ENCODE assay signal across 7 cellular contexts in the genomic region with DNA sequence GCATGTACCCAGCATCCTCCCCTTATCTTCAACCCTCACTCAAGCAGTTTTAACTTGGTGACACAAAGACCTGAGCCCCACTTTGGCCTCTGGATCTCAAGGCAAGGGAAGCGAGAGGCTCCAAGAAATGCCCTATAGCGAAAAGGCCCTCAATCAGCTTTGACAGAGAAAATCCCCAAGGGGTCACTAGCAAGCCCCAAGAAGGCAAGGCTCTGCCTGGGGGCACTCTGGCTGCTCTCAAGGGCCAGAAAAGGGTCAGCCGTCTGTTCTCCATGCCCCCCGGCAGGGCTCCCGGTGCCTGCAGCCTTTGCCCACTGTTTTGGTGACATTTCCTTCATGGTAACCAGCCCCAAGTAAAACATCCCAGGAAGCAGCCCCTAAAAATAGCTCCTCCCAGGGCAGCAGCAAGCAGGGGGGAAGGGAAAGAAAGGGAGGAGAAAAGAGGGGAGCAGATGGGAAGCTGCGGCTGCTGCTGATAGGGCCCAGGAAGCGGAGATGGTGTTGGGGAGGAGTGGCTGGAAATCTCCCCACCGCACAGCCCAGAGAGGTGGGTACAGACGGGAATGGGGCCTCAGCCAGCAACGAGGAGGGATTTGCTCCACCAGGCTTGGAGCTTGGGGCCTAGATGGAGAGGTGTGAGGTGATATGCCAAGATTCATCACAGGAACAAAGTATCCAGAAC. TPM values are rescaled to one million over a fixed set of nuclear protein-coding genes. Genes with fewer than 3 reads are reported as not detected.
DNase-seq lines count a peak whose midpoint lies in the region; ATAC-seq and TF ChIP-seq lines count a peak whose summit lies in the region.

No MANE protein-coding gene starts in this region.

- no peak overlapping the region for H3K4me3 Mint-ChIP-seq in activated T-helper 2 cell treated with anti-CD3 and anti-CD28 coated beads, Interferon-gamma antibody, Interleukin-2, Interleukin-4, amounts not matched to agents 10 μg/mL and 5 μg/mL and 100 μg/mL, durations not matched to agents 14 hours and 24 hours and 36 hours (ENCODE audit: low read depth)

- no peak overlapping the region for H3K27ac ChIP-seq in Karpas-422 (ENCODE audit: low read length)
- no peak overlapping the region for H3K27ac ChIP-seq in right cardiac atrium (ENCODE audit: low read length)
- peak overlapping the region in 4 of 5 donors; percentile 40 to 77 (median 68) for H3K27ac ChIP-seq in stomach

- H4K20me1 ChIP-seq in Karpas-422 (ENCODE audit: insufficient read depth, low read depth, low read length) = no peaks in the 10 kb centered on the region

- peak overlapping the region; percentile 73; the same call in 1 of the 2 replicates for H3K9ac ChIP-seq in Karpas-422 (ENCODE audit: low read length)

- H3K4me2 ChIP-seq in Karpas-422 (ENCODE audit: low read depth, low read length, poor library complexity, severe bottlenecking) = no peak overlapping the region

- H3K27me3 ChIP-seq in Karpas-422 (ENCODE audit: low read length) (no peaks in the 10 kb centered on the region), right cardiac atrium (ENCODE audit: control insufficient read depth, insufficient read depth) (no peaks in the 10 kb centered on the region), stomach (no peaks in the 10 kb centered on the region)

- TF ChIP-seq CTCF in stomach (IDR thresholded peaks at IDR 0.05) = no peak

- no peak overlapping the region for H3K4me3 ChIP-seq in Karpas-422 (ENCODE audit: low read length)
- H3K4me3 ChIP-seq in right cardiac atrium (ENCODE audit: low read length) = no peak overlapping the region
- H3K4me3 ChIP-seq in stomach = no peak overlapping the region

- peak overlapping the region; percentile 96 for H3K27ac Mint-ChIP-seq in activated T-helper 2 cell treated with anti-CD3 and anti-CD28 coated beads, Interferon-gamma antibody, Interleukin-2, Interleukin-4, amounts not matched to agents 10 μg/mL and 5 μg/mL and 100 μg/mL, durations not matched to agents 14 hours and 24 hours and 36 hours

- TF ChIP-seq POLR2A in stomach (IDR thresholded peaks at IDR 0.05) = no peak

- no peak for TF ChIP-seq EP300 in stomach (IDR thresholded peaks at IDR 0.05)

- intact Hi-C loops in activated T-helper 2 cell treated with anti-CD3 and anti-CD28 coated beads, Interferon-gamma antibody, Interleukin-2, Interleukin-4, amounts not matched to agents 10 μg/mL and 5 μg/mL and 100 μg/mL, durations not matched to agents 14 hours and 24 hours and 36 hours (cut with micrococcal nuclease) = no loop called here
- intact Hi-C loops in right cardiac atrium (cut with DNase I) = no loop called here
- intact Hi-C loops in stomach (cut with DNase I; ENCODE audit: low total_unique reads) = no loop called here

- no peaks in the 10 kb centered on the region for H3K9me3 ChIP-seq in Karpas-422 (ENCODE audit: low read length)
- H3K9me3 ChIP-seq in right cardiac atrium (ENCODE audit: control insufficient read depth, low read length) = no peaks in the 10 kb centered on the region
- no peaks in the 10 kb centered on the region for H3K9me3 ChIP-seq in stomach

- no peaks in the 10 kb centered on the region for H3K9me2 ChIP-seq in Karpas-422 (replicated peaks; ENCODE audit: insufficient read depth, low read length)

- H3K27me3 Mint-ChIP-seq in activated T-helper 2 cell treated with anti-CD3 and anti-CD28 coated beads, Interferon-gamma antibody, Interleukin-2, Interleukin-4, amounts not matched to agents 10 μg/mL and 5 μg/mL and 100 μg/mL, durations not matched to agents 14 hours and 24 hours and 36 hours (ENCODE audit: low read depth) = no peaks in the 10 kb centered on the region

- H2AFZ ChIP-seq in Karpas-422 (ENCODE audit: low read length) = no peak overlapping the region

- peaks cover 20% of the 10 kb centered on the region; the same call in 1 of the 2 replicates for H3K36me3 ChIP-seq in Karpas-422 (ENCODE audit: insufficient read depth, low read length)
- peaks cover 14 to 77% (median 58%) of the 10 kb centered on the region in 4 donors for H3K36me3 ChIP-seq in stomach

- peak; percentile 17 to 21 for ATAC-seq in right cardiac atrium

- peaks cover 71% of the 10 kb centered on the region for H3K79me2 ChIP-seq in Karpas-422 (ENCODE audit: low read length)

- WGBS in right cardiac atrium = 42% methylated on average over 10 of the region's 10 CpGs
- WGBS in stomach, 5 donors = 59 to 83% (median 72%) methylated on average over 9 to 10 of the region's 10 CpGs

- peaks cover 46% of the 10 kb centered on the region for H3K36me3 Mint-ChIP-seq in activated T-helper 2 cell treated with anti-CD3 and anti-CD28 coated beads, Interferon-gamma antibody, Interleukin-2, Interleukin-4, amounts not matched to agents 10 μg/mL and 5 μg/mL and 100 μg/mL, durations not matched to agents 14 hours and 24 hours and 36 hours (ENCODE audit: low read depth)

- no peaks in the 10 kb centered on the region for H3K9me3 Mint-ChIP-seq in activated T-helper 2 cell treated with anti-CD3 and anti-CD28 coated beads, Interferon-gamma antibody, Interleukin-2, Interleukin-4, amounts not matched to agents 10 μg/mL and 5 μg/mL and 100 μg/mL, durations not matched to agents 14 hours and 24 hours and 36 hours

- H3K4me1 ChIP-seq in Karpas-422 (ENCODE audit: low read length) (peaks cover 44% of the 10 kb centered on the region), right cardiac atrium (ENCODE audit: control insufficient read depth, insufficient read depth, low read length) (peaks cover 5% of the 10 kb centered on the region), stomach (peaks cover 47 to 100% (median 72%) of the 10 kb centered on the region in 4 donors)

- DNase-seq in Karpas-422 = no peak
- DNase-seq in activated T-helper 2 cell treated with anti-CD3 and anti-CD28 coated beads, Interferon-gamma antibody, Interleukin-2, Interleukin-4, amounts not matched to agents 10 μg/mL and 5 μg/mL and 100 μg/mL, durations not matched to agents 14 hours and 24 hours and 36 hours (ENCODE audit: low spot score) = no peak
- peak in 2 of 3 donors; percentile 23 to 61 for DNase-seq in right cardiac atrium
- DNase-seq in stomach = no peak
- no peak for DNase-seq in effector CD8-positive, alpha-beta T cell (lab: John Stamatoyannopoulos, UW)
- no peak for DNase-seq in NCI-H146 (lab: John Stamatoyannopoulos, UW)
- DNase-seq in NOMO-1 treated with dmso at 0.1 percent for 144 hours (lab: John Stamatoyannopoulos, UW; ENCODE audit: unreplicated experiment) = no peak

- H3K4me1 Mint-ChIP-seq in activated T-helper 2 cell treated with anti-CD3 and anti-CD28 coated beads, Interferon-gamma antibody, Interleukin-2, Interleukin-4, amounts not matched to agents 10 μg/mL and 5 μg/mL and 100 μg/mL, durations not matched to agents 14 hours and 24 hours and 36 hours (ENCODE audit: low read depth) = peaks cover 63% of the 10 kb centered on the region

RNA-seq across cellular contexts. Expression of a gene that starts 7.1 kb away (rescaled TPM):
- total RNA-seq in Karpas-422 (2014; rRNA removed; shearing (Covaris generic); ENCODE audit: low replicate concordance) = 28.2 and 33.5 TPM in 2 replicates
- total RNA-seq in activated T-helper 2 cell treated with anti-CD3 and anti-CD28 coated beads, Interferon-gamma antibody, Interleukin-2, Interleukin-4, amounts not matched to agents 10 μg/mL and 5 μg/mL and 100 μg/mL, durations not matched to agents 14 hours and 24 hours and 36 hours = 25.8 and 26.4 TPM in 2 replicates
- 10 to 100 TPM; 10.0 to 18.2 (median 13.7) TPM for total RNA-seq in right cardiac atrium
- 7.3 TPM for polyA plus RNA-seq in right cardiac atrium
- total RNA-seq in stomach = 10 to 100 TPM; 28.8 to 93.3 (median 31.9) TPM
- polyA plus RNA-seq in stomach = 10 to 100 TPM in 2 of 3 donors, 1 to 10 TPM in 1; 7.5 to 22.8 (median 11.0) TPM

RNA-seq across cellular contexts. Expression of a gene that starts 43.7 kb away (rescaled TPM):
- 3.2 and 6.3 TPM in 2 replicates for total RNA-seq in Karpas-422 (2014; rRNA removed; shearing (Covaris generic); ENCODE audit: low replicate concordance)
- total RNA-seq in activated T-helper 2 cell treated with anti-CD3 and anti-CD28 coated beads, Interferon-gamma antibody, Interleukin-2, Interleukin-4, amounts not matched to agents 10 μg/mL and 5 μg/mL and 100 μg/mL, durations not matched to agents 14 hours and 24 hours and 36 hours = 1.7 and 1.8 TPM in 2 replicates
- total RNA-seq in right cardiac atrium = 1 to 10 TPM; 4.8 to 7.1 (median 5.6) TPM
- 7.0 TPM for polyA plus RNA-seq in right cardiac atrium
- 10 to 100 TPM in 2 of 5 donors, 1 to 10 TPM in 2, not detected in 1; 5.5 to 16.1 (median 9.3) TPM for total RNA-seq in stomach
- polyA plus RNA-seq in stomach = 10 to 100 TPM in 1 of 3 donors, 1 to 10 TPM in 2; 9.6 to 39.5 (median 9.9) TPM

RNA-seq across cellular contexts. Expression of a gene that starts 55.9 kb away (rescaled TPM):
- total RNA-seq in Karpas-422 (2014; rRNA removed; shearing (Covaris generic); ENCODE audit: low replicate concordance) = 38.2 and 47.0 TPM in 2 replicates
- total RNA-seq in activated T-helper 2 cell treated with anti-CD3 and anti-CD28 coated beads, Interferon-gamma antibody, Interleukin-2, Interleukin-4, amounts not matched to agents 10 μg/mL and 5 μg/mL and 100 μg/mL, durations not matched to agents 14 hours and 24 hours and 36 hours = 46.5 and 46.9 TPM in 2 replicates
- total RNA-seq in right cardiac atrium (10 to 100 TPM; 13.8 to 17.5 (median 15.5) TPM), stomach (10 to 100 TPM in 4 of 5 donors, 1 to 10 TPM in 1; 2.3 to 97.4 (median 16.7) TPM)
- polyA plus RNA-seq in right cardiac atrium (9.6 TPM), stomach (1 to 10 TPM; 3.5 to 9.8 (median 6.5) TPM)

Comparison
In these comparisons a context has a peak if more than half of its experiments do, and no peak if none do; other contexts are left out.
1. DNase-seq: peak in right cardiac atrium (2 of 3); none in Karpas-422 (single experiment), activated T-helper 2 cell treated with anti-CD3 and anti-CD28 coated beads, Interferon-gamma antibody, Interleukin-2, Interleukin-4, amounts not matched to agents 10 μg/mL and 5 μg/mL and 100 μg/mL, durations not matched to agents 14 hours and 24 hours and 36 hours (single experiment), stomach (single experiment), effector CD8-positive, alpha-beta T cell (single experiment), NCI-H146 (single experiment) and NOMO-1 treated with dmso at 0.1 percent for 144 hours (single experiment).
2. H3K27ac ChIP-seq: peak in stomach (4 of 5); none in Karpas-422 (single experiment) and right cardiac atrium (single experiment).